In the genomic region with DNA sequence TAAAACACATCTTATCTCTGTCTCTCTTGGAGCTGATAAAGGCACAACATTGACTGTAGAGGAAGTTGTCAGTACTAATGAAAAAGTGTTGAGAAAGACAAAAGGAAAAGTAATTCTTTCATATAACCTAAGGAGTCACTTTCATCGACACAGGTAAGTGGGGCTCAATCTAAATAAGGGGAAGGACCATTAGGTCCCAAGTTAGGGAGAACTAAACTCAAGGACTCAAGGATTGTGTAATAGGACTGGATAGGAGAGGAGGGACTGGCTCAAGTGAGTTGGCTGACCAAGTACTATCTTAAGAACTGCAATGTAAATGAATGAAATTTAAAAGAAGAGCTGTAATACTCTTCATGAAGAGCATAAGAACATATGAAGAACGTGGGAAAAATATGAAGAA, we compare ENCODE assay signal across 20 cellular contexts. TPM values are rescaled to one million over a fixed set of nuclear protein-coding genes. Genes with fewer than 3 reads are reported as not detected.
DNase-seq lines count a peak whose midpoint lies in the region; ATAC-seq, FAIRE-seq and TF ChIP-seq lines count a peak whose summit lies in the region.
"Had no signal": no experiment of that assay in that cellular context is flagged by ENCODE, and none has a peak within 500 bp of the region (broad histone marks: within the 10 kb centered on the region; RNA-seq: fewer than 3 reads in every experiment).

No MANE protein-coding gene starts in this region.

- intact Hi-C loops in activated CD4-positive, alpha-beta T cell treated with anti-CD3 and anti-CD28 coated beads for 36 hours (cut with DNase I, micrococcal nuclease): loop anchor here in 1 of 2 experiments (2.0 to 5.0 kb wide), 2 partner anchors 25 to 36 kb away; no protein-coding TSS in a partner anchor
- intact Hi-C loops in activated T-helper 2 cell treated with anti-CD3 and anti-CD28 coated beads, Interferon-gamma antibody, Interleukin-2, Interleukin-4, amounts not matched to agents 10 μg/mL and 5 μg/mL and 100 μg/mL, durations not matched to agents 14 hours and 24 hours and 36 hours (cut with micrococcal nuclease): loop anchor here (5.0 kb wide), 1 partner anchor 134 kb away; a partner anchor contains a TSS

- peak overlapping the region; percentile 84 for H3K27ac Mint-ChIP-seq in activated CD4-positive, alpha-beta T cell treated with anti-CD3 and anti-CD28 coated beads for 36 hours
- peak overlapping the region; percentile 62 for H3K27ac Mint-ChIP-seq in activated T-helper 2 cell treated with anti-CD3 and anti-CD28 coated beads, Interferon-gamma antibody, Interleukin-2, Interleukin-4, amounts not matched to agents 10 μg/mL and 5 μg/mL and 100 μg/mL, durations not matched to agents 14 hours and 24 hours and 36 hours
- peak overlapping the region; percentile 81 to 88 for H3K27ac Mint-ChIP-seq in natural killer cell treated with Interleukin-12 subunit alpha and Interleukin-12 subunit beta and Interleukin-15 and Interleukin-18, amount 100 ng/mL, for 72 hours

- POLR2A ChIA-PET in activated CD4-positive, alpha-beta T cell treated with anti-CD3 and anti-CD28 coated beads for 36 hours (lab: Charles Lee): interaction anchor here (0.6 to 2.4 kb wide), 8 partner anchors 11 to 63 kb away, joined by 3 to 17 read pairs (median 3); a partner anchor contains a TSS

- ATAC-seq in activated CD4-positive, alpha-beta T cell treated with anti-CD3 and anti-CD28 coated beads for 36 hours: no peak
- ATAC-seq in natural killer cell treated with Interleukin-12 subunit alpha and Interleukin-12 subunit beta and Interleukin-15 and Interleukin-18, amount 100 ng/mL, for 72 hours: no peak
- ATAC-seq: left cardiac atrium, Panc1, pancreas had no signal

- CTCF ChIA-PET in activated CD4-positive, alpha-beta T cell treated with anti-CD3 and anti-CD28 coated beads for 36 hours (lab: Charles Lee): interaction anchor here (0.9 to 1.8 kb wide), 13 partner anchors 8 to 172 kb away, joined by 3 to 7 read pairs (median 5); a partner anchor contains a TSS

- peak overlapping the region; percentile 22 for H3K4me3 Mint-ChIP-seq in activated CD4-positive, alpha-beta T cell treated with anti-CD3 and anti-CD28 coated beads for 36 hours
- H3K4me3 Mint-ChIP-seq in activated T-helper 2 cell treated with anti-CD3 and anti-CD28 coated beads, Interferon-gamma antibody, Interleukin-2, Interleukin-4, amounts not matched to agents 10 μg/mL and 5 μg/mL and 100 μg/mL, durations not matched to agents 14 hours and 24 hours and 36 hours (ENCODE audit: low read depth): peak overlapping the region; percentile 34
- peak overlapping the region; percentile 85 for H3K4me3 Mint-ChIP-seq in natural killer cell treated with Interleukin-12 subunit alpha and Interleukin-12 subunit beta and Interleukin-15 and Interleukin-18, amount 100 ng/mL, for 72 hours

- H3K36me3 Mint-ChIP-seq in activated CD4-positive, alpha-beta T cell treated with anti-CD3 and anti-CD28 coated beads for 36 hours (ENCODE audit: low read depth): peaks cover 44% of the 10 kb centered on the region
- peaks cover 43% of the 10 kb centered on the region for H3K36me3 Mint-ChIP-seq in activated T-helper 2 cell treated with anti-CD3 and anti-CD28 coated beads, Interferon-gamma antibody, Interleukin-2, Interleukin-4, amounts not matched to agents 10 μg/mL and 5 μg/mL and 100 μg/mL, durations not matched to agents 14 hours and 24 hours and 36 hours (ENCODE audit: low read depth)
- H3K36me3 Mint-ChIP-seq in natural killer cell treated with Interleukin-12 subunit alpha and Interleukin-12 subunit beta and Interleukin-15 and Interleukin-18, amount 100 ng/mL, for 72 hours: peaks cover 40% of the 10 kb centered on the region

- H3K4me1 Mint-ChIP-seq in activated CD4-positive, alpha-beta T cell treated with anti-CD3 and anti-CD28 coated beads for 36 hours: peaks cover 67% of the 10 kb centered on the region
- peaks cover 57% of the 10 kb centered on the region for H3K4me1 Mint-ChIP-seq in activated T-helper 2 cell treated with anti-CD3 and anti-CD28 coated beads, Interferon-gamma antibody, Interleukin-2, Interleukin-4, amounts not matched to agents 10 μg/mL and 5 μg/mL and 100 μg/mL, durations not matched to agents 14 hours and 24 hours and 36 hours (ENCODE audit: low read depth)
- peaks cover 47 to 54% of the 10 kb centered on the region in 2 donors for H3K4me1 Mint-ChIP-seq in natural killer cell treated with Interleukin-12 subunit alpha and Interleukin-12 subunit beta and Interleukin-15 and Interleukin-18, amount 100 ng/mL, for 72 hours (ENCODE audit: low read depth in 2 of 2)

- no peaks in the 10 kb centered on the region for H3K9me3 Mint-ChIP-seq in activated CD4-positive, alpha-beta T cell treated with anti-CD3 and anti-CD28 coated beads for 36 hours (ENCODE audit: low read depth)
- no peaks in the 10 kb centered on the region for H3K9me3 Mint-ChIP-seq in activated T-helper 2 cell treated with anti-CD3 and anti-CD28 coated beads, Interferon-gamma antibody, Interleukin-2, Interleukin-4, amounts not matched to agents 10 μg/mL and 5 μg/mL and 100 μg/mL, durations not matched to agents 14 hours and 24 hours and 36 hours
- no peaks in the 10 kb centered on the region for H3K9me3 Mint-ChIP-seq in natural killer cell treated with Interleukin-12 subunit alpha and Interleukin-12 subunit beta and Interleukin-15 and Interleukin-18, amount 100 ng/mL, for 72 hours

- no peak for DNase-seq in activated CD4-positive, alpha-beta T cell treated with anti-CD3 and anti-CD28 coated beads for 36 hours
- no peak for DNase-seq in activated CD4-positive, alpha-beta T cell treated with anti-CD3 and anti-CD28 coated beads, Interleukin-2, amount 50 U/mL, for 48 hours
- DNase-seq in NAMALWA (ENCODE audit: low spot score): peak; percentile 21
- no peak for DNase-seq in activated T-helper 2 cell treated with anti-CD3 and anti-CD28 coated beads, Interferon-gamma antibody, Interleukin-2, Interleukin-4, amounts not matched to agents 10 μg/mL and 5 μg/mL and 100 μg/mL, durations not matched to agents 14 hours and 24 hours and 36 hours (ENCODE audit: low spot score)
- DNase-seq in natural killer cell treated with Interleukin-12 subunit alpha and Interleukin-12 subunit beta and Interleukin-15 and Interleukin-18, amount 100 ng/mL, for 72 hours (ENCODE audit: low spot score): no peak
- DNase-seq in AG20443 (ENCODE audit: low spot score): no peak
- no peak for DNase-seq in H54 (ENCODE audit: insufficient read length, low spot score)
- DNase-seq in NCI-H446 treated with DMSO at 0.1 percent for 48 hours (lab: John Stamatoyannopoulos, UW): no peak
- DNase-seq: 8988T; activated effector memory CD4-positive, alpha-beta T cell treated with Interleukin-2 at 50 U/mL for 16 hours; Caco-2; GF-D8; hippocampal formation; left cardiac atrium; NCI-H1694 treated with DMSO at 0.1 percent for 48 hours; NCI-H510A; pancreas; stomach had no signal

- no peak for TF ChIP-seq POLR2A in H54 (IDR thresholded peaks at IDR 0.05; ENCODE audit: low read depth, low read length)

- FAIRE-seq in H54 (lab: Jason Lieb, UNC): no peak
- FAIRE-seq: pancreas had no signal

- no peaks in the 10 kb centered on the region for H3K27me3 Mint-ChIP-seq in activated CD4-positive, alpha-beta T cell treated with anti-CD3 and anti-CD28 coated beads for 36 hours
- H3K27me3 Mint-ChIP-seq in activated T-helper 2 cell treated with anti-CD3 and anti-CD28 coated beads, Interferon-gamma antibody, Interleukin-2, Interleukin-4, amounts not matched to agents 10 μg/mL and 5 μg/mL and 100 μg/mL, durations not matched to agents 14 hours and 24 hours and 36 hours (ENCODE audit: low read depth): no peaks in the 10 kb centered on the region
- no peaks in the 10 kb centered on the region for H3K27me3 Mint-ChIP-seq in natural killer cell treated with Interleukin-12 subunit alpha and Interleukin-12 subunit beta and Interleukin-15 and Interleukin-18, amount 100 ng/mL, for 72 hours

RNA-seq across cellular contexts. Expression of a gene that starts 55.7 kb away (rescaled TPM):
- 1 to 10 TPM; 2.0 to 3.3 TPM for total RNA-seq in activated CD4-positive, alpha-beta T cell treated with anti-CD3 and anti-CD28 coated beads for 36 hours
- 0.39 and 0.74 TPM in 2 replicates for total RNA-seq in activated T-helper 2 cell treated with anti-CD3 and anti-CD28 coated beads, Interferon-gamma antibody, Interleukin-2, Interleukin-4, amounts not matched to agents 10 μg/mL and 5 μg/mL and 100 μg/mL, durations not matched to agents 14 hours and 24 hours and 36 hours
- under 1 TPM in 1 of 2 donors, not detected in 1; 0.36 TPM for total RNA-seq in natural killer cell treated with Interleukin-12 subunit alpha and Interleukin-12 subunit beta and Interleukin-15 and Interleukin-18, amount 100 ng/mL, for 72 hours
- total RNA-seq: skeletal muscle tissue had no signal

Comparison
In these comparisons a context has a peak if more than half of its experiments do, and no peak if none do; other contexts are left out.
1. H3K4me3 Mint-ChIP-seq: peak in every context shown above with its lines; median percentile 85 in natural killer cell treated with Interleukin-12 subunit alpha and Interleukin-12 subunit beta and Interleukin-15 and Interleukin-18, amount 100 ng/mL, for 72 hours; 34 in activated T-helper 2 cell treated with anti-CD3 and anti-CD28 coated beads, Interferon-gamma antibody, Interleukin-2, Interleukin-4, amounts not matched to agents 10 μg/mL and 5 μg/mL and 100 μg/mL, durations not matched to agents 14 hours and 24 hours and 36 hours; 22 in activated CD4-positive, alpha-beta T cell treated with anti-CD3 and anti-CD28 coated beads for 36 hours.